1 cellular context compared by ENCODE assay signal in the genomic region with DNA sequence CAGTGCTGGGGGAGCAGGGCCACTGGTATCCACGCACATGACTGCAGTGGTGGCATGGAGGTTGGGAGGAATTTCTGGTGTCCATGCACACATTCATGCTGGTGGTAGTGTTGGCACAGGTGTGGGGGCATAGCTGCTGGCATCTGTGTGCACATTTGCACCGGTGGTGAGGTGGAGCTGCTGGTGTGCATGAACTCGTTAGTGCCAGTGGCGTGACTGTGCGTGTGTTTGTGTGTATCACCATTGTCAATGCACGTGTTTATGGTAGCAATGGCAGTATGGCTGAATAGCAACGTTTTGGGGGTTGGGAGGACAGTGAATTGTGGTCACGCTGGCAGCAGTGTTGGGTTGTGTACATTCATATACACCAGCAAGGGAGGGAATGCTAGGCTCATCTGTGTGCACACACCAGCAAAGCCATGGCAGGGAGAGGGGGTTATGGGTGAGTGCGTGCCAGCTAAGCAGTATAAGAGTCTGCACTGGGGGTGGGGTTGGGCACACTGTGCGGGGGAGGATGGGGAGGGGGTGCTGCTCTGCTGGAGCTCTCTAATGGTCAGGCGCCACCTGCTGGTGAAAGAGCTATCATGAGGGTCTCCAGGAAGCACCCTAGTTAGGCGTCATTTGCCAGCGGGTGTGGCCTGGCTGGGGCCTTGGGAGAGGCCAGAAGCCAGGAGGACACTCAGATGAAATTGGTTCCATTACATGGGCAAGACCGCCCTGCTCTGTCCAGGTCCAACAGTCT.
TF ChIP-seq lines count a peak whose summit lies in the region.

No MANE protein-coding gene starts in this region.

TF ChIP-seq in K562, 482 proteins besides CTCF, POLR2A, EP300 and RAD21 (continued from another document):
- TF ChIP-seq, protein P1, sequence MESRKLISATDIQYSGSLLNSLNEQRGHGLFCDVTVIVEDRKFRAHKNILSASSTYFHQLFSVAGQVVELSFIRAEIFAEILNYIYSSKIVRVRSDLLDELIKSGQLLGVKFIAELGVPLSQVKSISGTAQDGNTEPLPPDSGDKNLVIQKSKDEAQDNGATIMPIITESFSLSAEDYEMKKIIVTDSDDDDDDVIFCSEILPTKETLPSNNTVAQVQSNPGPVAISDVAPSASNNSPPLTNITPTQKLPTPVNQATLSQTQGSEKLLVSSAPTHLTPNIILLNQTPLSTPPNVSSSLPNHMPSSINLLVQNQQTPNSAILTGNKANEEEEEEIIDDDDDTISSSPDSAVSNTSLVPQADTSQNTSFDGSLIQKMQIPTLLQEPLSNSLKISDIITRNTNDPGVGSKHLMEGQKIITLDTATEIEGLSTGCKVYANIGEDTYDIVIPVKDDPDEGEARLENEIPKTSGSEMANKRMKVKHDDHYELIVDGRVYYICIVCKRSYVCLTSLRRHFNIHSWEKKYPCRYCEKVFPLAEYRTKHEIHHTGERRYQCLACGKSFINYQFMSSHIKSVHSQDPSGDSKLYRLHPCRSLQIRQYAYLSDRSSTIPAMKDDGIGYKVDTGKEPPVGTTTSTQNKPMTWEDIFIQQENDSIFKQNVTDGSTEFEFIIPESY (CRISPR knock-in tag; IDR thresholded peaks at IDR 0.05) = no peak
- TF ChIP-seq ELF2 (CRISPR knock-in tag; IDR thresholded peaks at IDR 0.05) = no peak
- TF ChIP-seq ZNF311 (CRISPR knock-in tag; IDR thresholded peaks at IDR 0.05) = no peak
- no peak for TF ChIP-seq ZNF24 (IDR thresholded peaks at IDR 0.05)
- TF ChIP-seq ZNF699 (CRISPR knock-in tag; IDR thresholded peaks at IDR 0.05; ENCODE audit: insufficient replicate concordance) = no peak
- TF ChIP-seq, protein P2, sequence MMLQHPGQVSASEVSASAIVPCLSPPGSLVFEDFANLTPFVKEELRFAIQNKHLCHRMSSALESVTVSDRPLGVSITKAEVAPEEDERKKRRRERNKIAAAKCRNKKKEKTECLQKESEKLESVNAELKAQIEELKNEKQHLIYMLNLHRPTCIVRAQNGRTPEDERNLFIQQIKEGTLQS (IDR thresholded peaks at IDR 0.05) = no peak
- TF ChIP-seq, protein P2 (CRISPR knock-in tag; conservative IDR thresholded peaks at IDR 0.05) = no peak
- no peak for TF ChIP-seq EZH2 (IDR thresholded peaks at IDR 0.05; ENCODE audit: borderline replicate concordance, low read depth, low read length)
- TF ChIP-seq ZNF589 (CRISPR knock-in tag; IDR thresholded peaks at IDR 0.05; ENCODE audit: low read depth) = no peak
- TF ChIP-seq, protein P3, sequence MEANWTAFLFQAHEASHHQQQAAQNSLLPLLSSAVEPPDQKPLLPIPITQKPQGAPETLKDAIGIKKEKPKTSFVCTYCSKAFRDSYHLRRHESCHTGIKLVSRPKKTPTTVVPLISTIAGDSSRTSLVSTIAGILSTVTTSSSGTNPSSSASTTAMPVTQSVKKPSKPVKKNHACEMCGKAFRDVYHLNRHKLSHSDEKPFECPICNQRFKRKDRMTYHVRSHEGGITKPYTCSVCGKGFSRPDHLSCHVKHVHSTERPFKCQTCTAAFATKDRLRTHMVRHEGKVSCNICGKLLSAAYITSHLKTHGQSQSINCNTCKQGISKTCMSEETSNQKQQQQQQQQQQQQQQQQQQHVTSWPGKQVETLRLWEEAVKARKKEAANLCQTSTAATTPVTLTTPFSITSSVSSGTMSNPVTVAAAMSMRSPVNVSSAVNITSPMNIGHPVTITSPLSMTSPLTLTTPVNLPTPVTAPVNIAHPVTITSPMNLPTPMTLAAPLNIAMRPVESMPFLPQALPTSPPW (CRISPR knock-in tag; IDR thresholded peaks at IDR 0.05) = no peak
- no peak for TF ChIP-seq YY1 (IDR thresholded peaks at IDR 0.05; ENCODE audit: borderline replicate concordance in 1 of 3, control insufficient read depth in 1 of 3, extremely low read depth in 1 of 3, insufficient read depth in 3 of 3, insufficient read length in 1 of 3, insufficient replicate concordance in 2 of 3, low read depth in 1 of 3, low read length in 2 of 3)
- TF ChIP-seq RCOR1 (IDR thresholded peaks at IDR 0.05; ENCODE audit: borderline replicate concordance in 1 of 2, low read depth in 2 of 2, low read length in 2 of 2) = no peak
- TF ChIP-seq SMARCE1 (IDR thresholded peaks at IDR 0.05) = no peak
- TF ChIP-seq, protein P4, sequence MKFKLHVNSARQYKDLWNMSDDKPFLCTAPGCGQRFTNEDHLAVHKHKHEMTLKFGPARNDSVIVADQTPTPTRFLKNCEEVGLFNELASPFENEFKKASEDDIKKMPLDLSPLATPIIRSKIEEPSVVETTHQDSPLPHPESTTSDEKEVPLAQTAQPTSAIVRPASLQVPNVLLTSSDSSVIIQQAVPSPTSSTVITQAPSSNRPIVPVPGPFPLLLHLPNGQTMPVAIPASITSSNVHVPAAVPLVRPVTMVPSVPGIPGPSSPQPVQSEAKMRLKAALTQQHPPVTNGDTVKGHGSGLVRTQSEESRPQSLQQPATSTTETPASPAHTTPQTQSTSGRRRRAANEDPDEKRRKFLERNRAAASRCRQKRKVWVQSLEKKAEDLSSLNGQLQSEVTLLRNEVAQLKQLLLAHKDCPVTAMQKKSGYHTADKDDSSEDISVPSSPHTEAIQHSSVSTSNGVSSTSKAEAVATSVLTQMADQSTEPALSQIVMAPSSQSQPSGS (CRISPR knock-in tag; IDR thresholded peaks at IDR 0.05) = no peak
